ENCODE assay signal across 8 cellular contexts in genomic region chr17:48678141-48678971, GRCh38. TPM values are rescaled to one million over a fixed set of nuclear protein-coding genes. Genes with fewer than 3 reads are reported as not detected.
DNase-seq lines count a peak whose midpoint lies in the region; ATAC-seq and TF ChIP-seq lines count a peak whose summit lies in the region.

No MANE protein-coding gene starts in this region.

- peaks cover 27% of the 10 kb centered on the region for H3K27me3 Mint-ChIP-seq in GM23338 (ENCODE audit: insufficient read depth, low read depth, poor library complexity)

- peaks cover 48% of the 10 kb centered on the region for H3K27me3 ChIP-seq in BE2C
- H3K27me3 ChIP-seq in GM23338 (ENCODE audit: insufficient read depth): peaks cover 70% of the 10 kb centered on the region

- no peaks in the 10 kb centered on the region; the same call in 1 of the 2 replicates for H3K9me3 ChIP-seq in BE2C

- H3K4me1 Mint-ChIP-seq in GM23338: peaks cover 3% of the 10 kb centered on the region; the same call in 1 of the 3 replicates

- H3K36me3 Mint-ChIP-seq in GM23338 (ENCODE audit: low read depth): no peaks in the 10 kb centered on the region

- H3K79me2 ChIP-seq in GM23338 (replicated peaks; ENCODE audit: insufficient read depth): no peaks in the 10 kb centered on the region

- no peak overlapping the region for H3K4me3 ChIP-seq in BE2C (ENCODE audit: low read depth, low read length)
- H3K4me3 ChIP-seq in GM23338: peak overlapping the region; percentile 57
- no peak overlapping the region for H3K4me3 ChIP-seq in WI38 (ENCODE audit: low read depth, low read length)

- peak; percentile 84 for TF ChIP-seq CTCF in BE2C (IDR thresholded peaks at IDR 0.05; ENCODE audit: low read depth, low read length)
- peak; percentile 89 to 97 for TF ChIP-seq CTCF in GM23338 (conservative IDR thresholded peaks at IDR 0.05; ENCODE audit: low read depth in 2 of 2)
- TF ChIP-seq CTCF in WI38 (IDR thresholded peaks at IDR 0.05; ENCODE audit: low read depth, low read length): peak; percentile 83

- H3K9me3 Mint-ChIP-seq in GM23338: no peaks in the 10 kb centered on the region

- peak; percentile 76 for DNase-seq in BE2C
- DNase-seq in GM23338 (ENCODE audit: low spot score): peak; percentile 91
- DNase-seq in NCI-H2081 (lab: John Stamatoyannopoulos, UW): peak; percentile 62 to 64
- DNase-seq in T47D (ENCODE audit: low read depth in 1 of 2, low spot score in 1 of 2): peak; percentile 62 to 78
- DNase-seq in inferior parietal cortex (ENCODE audit: extremely low spot score): peak; percentile 46
- peak; percentile 24 to 61 for DNase-seq in stimulated activated CD4-positive, alpha-beta T cell treated with anti-CD3 and anti-CD28 coated beads, Interleukin-1b, Interleukin-23, amount 100 ng/mL, for 1 hour (ENCODE audit: low read depth in 2 of 2)

- in situ Hi-C loops in T47D (cut with HindIII; ENCODE audit: low pct_unique_long_range_greater_than_20kb, low sequenced_read_pairs): no loop called here

- H3K36me3 ChIP-seq in BE2C (no peaks in the 10 kb centered on the region), GM23338 (ENCODE audit: insufficient read depth) (no peaks in the 10 kb centered on the region)

- 0 out of 2 replicates have a peak, but pooled peaks cover 4% of the 10 kb centered on the region for H3F3A ChIP-seq in GM23338 (replicated peaks; ENCODE audit: low read depth)

- peak overlapping the region; percentile 54 for H3K4me3 Mint-ChIP-seq in GM23338

- ATAC-seq in GM23338: peak; percentile 96
- ATAC-seq in HG03039 (IDR thresholded peaks at IDR 0.05; ENCODE audit: unreplicated experiment): no peak

- H3K4me1 ChIP-seq in BE2C (no peaks in the 10 kb centered on the region), GM23338 (ENCODE audit: insufficient read depth) (no peaks in the 10 kb centered on the region)

- no peaks in the 10 kb centered on the region for H4K20me1 ChIP-seq in GM23338 (replicated peaks; ENCODE audit: insufficient read depth)

- no peak overlapping the region for H3K27ac Mint-ChIP-seq in GM23338

- H3K4me2 ChIP-seq in GM23338: peak overlapping the region; percentile 88

- no peaks in the 10 kb centered on the region for H3K9me2 ChIP-seq in GM23338 (ENCODE audit: insufficient read depth)

- no peak overlapping the region for H3K27ac ChIP-seq in GM23338 (ENCODE audit: low read depth)

- H2AFZ ChIP-seq in GM23338: peak overlapping the region; percentile 98

TF ChIP-seq in GM23338, 12 proteins besides CTCF, POLR2A, EP300 and RAD21:
- TF ChIP-seq EZH2 (IDR thresholded peaks at IDR 0.05; ENCODE audit: low read depth, unreplicated experiment) (no peak), JUNB (IDR thresholded peaks at IDR 0.05; ENCODE audit: unreplicated experiment) (no peak), ETS1 (IDR thresholded peaks at IDR 0.05) (no peak), ZNF462 (CRISPR knock-in tag; IDR thresholded peaks at IDR 0.05) (no peak), POLR2AphosphoS5 (IDR thresholded peaks at IDR 0.05; ENCODE audit: low read depth) (no peak), STAT1 (IDR thresholded peaks at IDR 0.05; ENCODE audit: unreplicated experiment) (no peak)

RNA-seq across cellular contexts. Expression of gene PRAC1, which starts 44.0 kb away (rescaled TPM):
- not detected for polyA plus RNA-seq in BE2C (2012; ENCODE audit: insufficient read depth, insufficient read length, low read depth)
- not detected in 2 replicates for total RNA-seq in GM23338 (2014; rRNA removed; shearing (Covaris generic))
- 0.70 TPM in 1 of 2 replicates, not detected in the other for polyA plus RNA-seq in GM23338 (2016; fragmentation: Nextera tagmentation; extraction: Ambion mirVana)

RNA-seq across cellular contexts. Expression of gene PRAC2, which starts 44.6 kb away (rescaled TPM):
- polyA plus RNA-seq in BE2C (2012; ENCODE audit: insufficient read depth, insufficient read length, low read depth): not detected
- total RNA-seq in GM23338 (2014; rRNA removed; shearing (Covaris generic)): not detected in 2 replicates
- not detected in 2 replicates for polyA plus RNA-seq in GM23338 (2016; fragmentation: Nextera tagmentation; extraction: Ambion mirVana)

RNA-seq across cellular contexts. Expression of gene HOXB13, which starts 50.2 kb away (rescaled TPM):
- not detected for polyA plus RNA-seq in BE2C (2012; ENCODE audit: insufficient read depth, insufficient read length, low read depth)
- not detected in 2 replicates for total RNA-seq in GM23338 (2014; rRNA removed; shearing (Covaris generic))
- not detected in 2 replicates for polyA plus RNA-seq in GM23338 (2016; fragmentation: Nextera tagmentation; extraction: Ambion mirVana)

RNA-seq across cellular contexts. Expression of gene HOXB9, which starts 52.2 kb away (rescaled TPM):
- polyA plus RNA-seq in BE2C (2012; ENCODE audit: insufficient read depth, insufficient read length, low read depth): not detected
- total RNA-seq in GM23338 (2014; rRNA removed; shearing (Covaris generic)): not detected in 2 replicates
- not detected in 2 replicates for polyA plus RNA-seq in GM23338 (2016; fragmentation: Nextera tagmentation; extraction: Ambion mirVana)
